ENCODE assay signal across 1 cellular context in genomic region chr1:29317063-29317915, GRCh38.
TF ChIP-seq lines count a peak whose summit lies in the region.

No MANE protein-coding gene starts in this region.

TF ChIP-seq in K562, 482 proteins besides CTCF, POLR2A, EP300 and RAD21:
- TF ChIP-seq BCOR (IDR thresholded peaks at IDR 0.05) (peak; percentile 70), SREBF2 (CRISPR knock-in tag; IDR thresholded peaks at IDR 0.05) (no peak), FOXJ3 (CRISPR knock-in tag; IDR thresholded peaks at IDR 0.05) (no peak), SMARCA5 (IDR thresholded peaks at IDR 0.05) (0 out of 2 replicates have a peak, but pooled peaks have one; percentile 39), DACH1 (IDR thresholded peaks at IDR 0.05; ENCODE audit: partially characterized antibody) (no peak), ZBTB1 (CRISPR knock-in tag; IDR thresholded peaks at IDR 0.05; ENCODE audit: borderline replicate concordance, low read depth) (peak; percentile 75), HEY1 (CRISPR knock-in tag; IDR thresholded peaks at IDR 0.05; ENCODE audit: borderline replicate concordance) (no peak), DLX4 (CRISPR knock-in tag; IDR thresholded peaks at IDR 0.05) (no peak), C11orf30 (IDR thresholded peaks at IDR 0.05; ENCODE audit: low read depth) (no peak), ZNF174 (CRISPR knock-in tag; IDR thresholded peaks at IDR 0.05) (no peak), ZNF75A (CRISPR knock-in tag; IDR thresholded peaks at IDR 0.05) (no peak)
